In the genomic region with DNA sequence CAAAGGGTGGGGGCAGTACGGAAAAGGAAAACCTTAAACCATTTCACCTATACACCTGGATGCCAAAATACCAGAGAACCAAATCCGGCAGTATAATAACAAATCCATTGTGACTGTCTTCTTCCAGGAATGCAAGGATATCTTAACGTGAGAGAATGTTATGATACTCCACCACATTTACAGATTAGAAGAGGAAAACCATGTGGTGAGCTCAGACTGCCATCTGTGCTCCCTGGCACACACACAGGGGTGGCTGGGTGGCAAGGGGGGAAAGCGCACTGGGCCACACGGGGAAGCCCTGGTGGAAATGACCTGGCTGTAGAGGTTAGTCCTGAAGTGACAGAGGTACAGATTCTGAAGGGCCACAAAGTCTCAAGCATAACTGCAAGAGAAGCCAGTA, we compare ENCODE assay signal across 31 cellular contexts. TPM values are rescaled to one million over a fixed set of nuclear protein-coding genes. Genes with fewer than 3 reads are reported as not detected.
"Had no signal": no experiment of that assay in that cellular context is flagged by ENCODE, and none has a peak within 500 bp of the region (broad histone marks: within the 10 kb centered on the region; RNA-seq: fewer than 3 reads in every experiment).

No MANE protein-coding gene starts in this region.

- ATAC-seq: activated CD4-positive, CD25-positive, alpha-beta regulatory T cell treated with anti-CD3 and anti-CD28 coated beads, Interleukin-2, amount 50 U/mL, for 24 hours; gastrocnemius medialis; left lung; lower lobe of right lung; mucosa of descending colon; natural killer cell treated with Interleukin-12 subunit alpha and Interleukin-12 subunit beta and Interleukin-15 and Interleukin-18, amount 100 ng/mL, for 72 hours; right lobe of liver had no signal

- H3K4me3 Mint-ChIP-seq: central memory CD8-positive, alpha-beta T cell; natural killer cell treated with Interleukin-12 subunit alpha and Interleukin-12 subunit beta and Interleukin-15 and Interleukin-18, amount 100 ng/mL, for 72 hours; stimulated activated naive CD8-positive, alpha-beta T cell treated with anti-CD3 and anti-CD28 coated beads, Interleukin-15, Interleukin-2, amounts not matched to agents 100 ng/mL and 50 ng/mL, for 24 hours; type B pancreatic cell had no signal

- DNase-seq: activated CD4-positive, alpha-beta T cell treated with anti-CD3 and anti-CD28 coated beads for 48 hours; activated CD4-positive, alpha-beta T cell treated with anti-CD3 and anti-CD28 coated beads, Interleukin-2, amount 50 U/mL, for 48 hours; activated CD8-positive, alpha-beta memory T cell treated with anti-CD3 and anti-CD28 coated beads for 24 hours; activated effector memory CD4-positive, alpha-beta T cell treated with Interleukin-2 at 50 U/mL for 16 hours; activated naive CD4-positive, alpha-beta T cell treated with Interleukin-2 at 50 U/mL for 16 hours; amygdala; colonic mucosa; effector CD8-positive, alpha-beta T cell; gastrocnemius medialis; glutamatergic neuron; left lung; lower lobe of right lung; mesendoderm; mucosa of descending colon; right lobe of liver; stimulated activated CD4-positive, alpha-beta T cell treated with anti-CD3 and anti-CD28 coated beads, Interleukin-2, amount 100 ng/mL, for 48 hours; T-helper 9 cell; uterus; WERI-Rb-1 had no signal

- H3K27me3 Mint-ChIP-seq: central memory CD8-positive, alpha-beta T cell; natural killer cell treated with Interleukin-12 subunit alpha and Interleukin-12 subunit beta and Interleukin-15 and Interleukin-18, amount 100 ng/mL, for 72 hours; stimulated activated naive CD8-positive, alpha-beta T cell treated with anti-CD3 and anti-CD28 coated beads, Interleukin-15, Interleukin-2, amounts not matched to agents 100 ng/mL and 50 ng/mL, for 24 hours; type B pancreatic cell had no signal

- H3K27ac Mint-ChIP-seq: natural killer cell treated with Interleukin-12 subunit alpha and Interleukin-12 subunit beta and Interleukin-15 and Interleukin-18, amount 100 ng/mL, for 72 hours; stimulated activated naive CD8-positive, alpha-beta T cell treated with anti-CD3 and anti-CD28 coated beads, Interleukin-15, Interleukin-2, amounts not matched to agents 100 ng/mL and 50 ng/mL, for 24 hours; type B pancreatic cell had no signal

- H3K36me3 ChIP-seq: breast epithelium, colonic mucosa, gastrocnemius medialis, uterus had no signal

- H3K9me3 ChIP-seq: breast epithelium, colonic mucosa, gastrocnemius medialis, left lung, lower lobe of right lung, mucosa of descending colon, right lobe of liver, thoracic aorta, uterus had no signal

- H3K27me3 ChIP-seq: breast epithelium, colonic mucosa, gastrocnemius medialis, left lung, right lobe of liver, uterus had no signal

- H3K4me1 ChIP-seq: breast epithelium, colonic mucosa, gastrocnemius medialis, lower lobe of right lung, right lobe of liver, uterus had no signal

- H3K9me3 Mint-ChIP-seq: central memory CD8-positive, alpha-beta T cell; natural killer cell treated with Interleukin-12 subunit alpha and Interleukin-12 subunit beta and Interleukin-15 and Interleukin-18, amount 100 ng/mL, for 72 hours; stimulated activated naive CD8-positive, alpha-beta T cell treated with anti-CD3 and anti-CD28 coated beads, Interleukin-15, Interleukin-2, amounts not matched to agents 100 ng/mL and 50 ng/mL, for 24 hours; type B pancreatic cell had no signal

- H3K4me3 ChIP-seq: breast epithelium, colonic mucosa, gastrocnemius medialis, left lung, lower lobe of right lung, mucosa of descending colon, right lobe of liver, thoracic aorta, uterus had no signal

RNA-seq across cellular contexts. Expression of gene CST6, which starts 19.8 kb away (rescaled TPM):
- total RNA-seq: colonic mucosa, mucosa of descending colon, myocyte, right lobe of liver, skeletal muscle tissue, subcutaneous adipose tissue had no signal

RNA-seq across cellular contexts. Expression of gene CATSPER1, which starts 34.2 kb away (rescaled TPM):
- total RNA-seq: dermis microvascular lymphatic vessel endothelial cell; gastrocnemius medialis; mucosa of descending colon; myocyte; right lobe of liver; skeletal muscle tissue; T-helper 1 cell treated with Interleukin-12 subunit alpha and Interleukin-12 subunit beta and Interleukin-4 antibody, amounts not matched to agents 30 ng/mL and 1 ng/mL, for 36 hours; thoracic aorta had no signal
